Comparison of ENCODE assay signal across 27 cellular contexts in genomic region chr13:40895207-40895606, GRCh38.
DNase-seq lines count a peak whose midpoint lies in the region; ATAC-seq, FAIRE-seq and TF ChIP-seq lines count a peak whose summit lies in the region.
"Had no signal": no experiment of that assay in that cellular context is flagged by ENCODE, and none has a peak within 500 bp of the region (broad histone marks: within the 10 kb centered on the region; RNA-seq: fewer than 3 reads in every experiment).

No MANE protein-coding gene starts in this region.

- no peak for TF ChIP-seq RAD21 in HepG2 (CRISPR knock-in tag; IDR thresholded peaks at IDR 0.05)

- H3K27ac ChIP-seq in HepG2 (ENCODE audit: extremely low read length, insufficient read depth, low read length) = peak overlapping the region; percentile 84
- peak overlapping the region in 4 of 5 donors; percentile 12 to 65 (median 50) for H3K27ac ChIP-seq in stomach
- H3K27ac ChIP-seq: epithelial cell of prostate, KMS-11, psoas muscle, uterus had no signal

- 6% methylated on average over 3 of the region's 3 CpGs for WGBS in HepG2 (ENCODE audit: low lambda C conversion rate)
- 32 to 49% (median 38%) methylated on average over 3 of the region's 3 CpGs for WGBS in stomach, 5 donors

- H3K27me3 ChIP-seq in HepG2 (ENCODE audit: control insufficient read depth in 1 of 2, insufficient read depth in 2 of 2, low read length in 2 of 2) (no peaks in the 10 kb centered on the region), stomach (no peaks in the 10 kb centered on the region)
- H3K27me3 ChIP-seq: uterus had no signal

- DNase-seq in Calu3 (no peak), chondrocyte (ENCODE audit: low spot score) (no peak), HepG2 (ENCODE audit: low spot score) (no peak), stomach (no peak), NCI-H526 treated with DMSO at 0.1 percent for 48 hours (lab: John Stamatoyannopoulos, UW) (no peak), NCI-H526 (lab: John Stamatoyannopoulos, UW) (no peak)
- DNase-seq: activated CD4-positive, alpha-beta T cell treated with anti-CD3 and anti-CD28 coated beads for 4 hours; activated CD8-positive, alpha-beta T cell treated with anti-CD3 and anti-CD28 coated beads, Interleukin-2, amount 10 ng/mL, durations not matched to agents 7 days and 5 days; activated naive CD4-positive, alpha-beta T cell treated with anti-CD3 and anti-CD28 coated beads, Interleukin-2, amount 50 U/mL, for 16 hours; amniotic stem cell; CD4-positive, alpha-beta memory T cell; effector CD4-positive, alpha-beta T cell; GOT3; HFFc6; immature natural killer cell; NCI-H2029; psoas muscle; stimulated activated CD4-positive, alpha-beta T cell treated with anti-CD3 and anti-CD28 coated beads, Interleukin-15, amount 100 ng/mL, for 24 hours; stimulated activated naive B cell treated with anti-CD40 and anti-IgM and Interleukin-4, amounts not matched to agents 10 μg/mL and 1 μg/mL and 100 μg/mL, for 72 hours; SW 1271; T-helper 9 cell; uterus had no signal

- peaks cover 11% of the 10 kb centered on the region for H3K36me3 Mint-ChIP-seq in Calu3 (ENCODE audit: insufficient read depth, unreplicated experiment)
- H3K36me3 Mint-ChIP-seq in chondrocyte (ENCODE audit: low read depth) = peaks cover 2% of the 10 kb centered on the region

- H3K4me3 ChIP-seq in HepG2 (replicated peaks in 1 of 3; ENCODE audit: insufficient read depth in 1 of 3, low read depth in 2 of 3, low read length in 3 of 3) (peak overlapping the region in 2 of 3 experiments; percentile 27 to 42; a peak in 2 of 6 replicates), stomach (no peak overlapping the region)
- H3K4me3 ChIP-seq: psoas muscle, uterus had no signal

- H3K9me3 Mint-ChIP-seq in Calu3 (ENCODE audit: low read depth, unreplicated experiment) (no peaks in the 10 kb centered on the region), chondrocyte (ENCODE audit: low read depth) (peaks cover 4% of the 10 kb centered on the region)

- H3K27me3 Mint-ChIP-seq in Calu3 (ENCODE audit: unreplicated experiment) (no peaks in the 10 kb centered on the region), chondrocyte (ENCODE audit: low read depth) (no peaks in the 10 kb centered on the region)
- H3K27me3 Mint-ChIP-seq: CD4-positive, alpha-beta memory T cell; stimulated activated naive B cell treated with anti-CD40 and anti-IgM and Interleukin-4, amounts not matched to agents 10 μg/mL and 1 μg/mL and 100 μg/mL, for 72 hours had no signal

- H3K4me1 ChIP-seq in HepG2 (ENCODE audit: insufficient read depth, low read length) = peaks cover 33% of the 10 kb centered on the region
- peaks cover 0 to 12% (median 7%) of the 10 kb centered on the region in 4 donors for H3K4me1 ChIP-seq in stomach
- H3K4me1 ChIP-seq: psoas muscle, uterus had no signal

- POLR2A ChIA-PET in HepG2 (lab: Yijun Ruan, JAX) = interaction anchor here (0.7 to 1.1 kb wide), 3 partner anchors 15 to 108 kb away, joined by 3 to 8 read pairs (median 5); no protein-coding TSS in a partner anchor

- no peaks in the 10 kb centered on the region for H3K79me2 ChIP-seq in HepG2 (ENCODE audit: insufficient read depth, low read length)

- intact Hi-C loops in Calu3 (cut with micrococcal nuclease; ENCODE audit: unreplicated experiment) = no loop called here
- intact Hi-C loops in HepG2 (cut with micrococcal nuclease; ENCODE audit: unreplicated experiment) = loop anchor here (10.0 kb wide), 2 partner anchors 110 kb away; partner anchors contain the start of gene SLC25A15
- intact Hi-C loops in stomach (cut with DNase I; ENCODE audit: low total_unique reads) = no loop called here

- H3K4me2 ChIP-seq in HepG2 (ENCODE audit: low read depth, low read length) = peak overlapping the region; percentile 67
- H3K4me2 ChIP-seq: KMS-11 had no signal

- CTCF ChIA-PET in Calu3 (lab: Charles Lee) = interaction anchor here (0.7 to 1.5 kb wide), 5 partner anchors 14 to 230 kb away, joined by 3 to 6 read pairs (median 4); no protein-coding TSS in a partner anchor
- CTCF ChIA-PET in HepG2 (lab: Yijun Ruan, JAX; ENCODE audit: low intra/inter-chr PET ratio, low total read pairs) = no interaction called here

- H3K9me3 ChIP-seq in HepG2 (ENCODE audit: low read length) (no peaks in the 10 kb centered on the region), stomach (no peaks in the 10 kb centered on the region)
- H3K9me3 ChIP-seq: psoas muscle, uterus had no signal

- H4K20me1 ChIP-seq in HepG2 (ENCODE audit: insufficient read depth, low read length) = no peaks in the 10 kb centered on the region

- peak overlapping the region; percentile 73 for H3K9ac ChIP-seq in HepG2 (ENCODE audit: insufficient read depth, low read depth, low read length)
- H3K9ac ChIP-seq: KMS-11 had no signal

- H3K27ac Mint-ChIP-seq in Calu3 (ENCODE audit: unreplicated experiment) (peak overlapping the region; percentile 93), chondrocyte (ENCODE audit: unreplicated experiment) (peak overlapping the region; percentile 45)
- H3K27ac Mint-ChIP-seq: activated CD8-positive, alpha-beta T cell treated with anti-CD3 and anti-CD28 coated beads, Interleukin-2, amount 10 ng/mL, durations not matched to agents 7 days and 5 days; HFFc6; stimulated activated naive B cell treated with anti-CD40 and anti-IgM and Interleukin-4, amounts not matched to agents 10 μg/mL and 1 μg/mL and 100 μg/mL, for 72 hours had no signal

- ATAC-seq in HepG2 = peak; percentile 41
- ATAC-seq in HG03039 (IDR thresholded peaks at IDR 0.05; ENCODE audit: unreplicated experiment) = no peak
- ATAC-seq in HG02798 (IDR thresholded peaks at IDR 0.05; ENCODE audit: poor library complexity, unreplicated experiment) = no peak
- ATAC-seq: activated CD8-positive, alpha-beta T cell treated with anti-CD3 and anti-CD28 coated beads, Interleukin-2, amount 10 ng/mL, durations not matched to agents 7 days and 5 days; Panc1; psoas muscle; stimulated activated naive B cell treated with anti-CD40 and anti-IgM and Interleukin-4, amounts not matched to agents 10 μg/mL and 1 μg/mL and 100 μg/mL, for 72 hours had no signal

- TF ChIP-seq POLR2A in HepG2 (IDR thresholded peaks at IDR 0.05; ENCODE audit: insufficient read depth in 1 of 2, low read depth in 2 of 2, low read length in 2 of 2) (no peak), stomach (IDR thresholded peaks at IDR 0.05) (no peak)

- TF ChIP-seq CTCF in Calu3 (IDR thresholded peaks at IDR 0.05; ENCODE audit: unreplicated experiment) = no peak
- no peak for TF ChIP-seq CTCF in chondrocyte (IDR thresholded peaks at IDR 0.05)
- no peak for TF ChIP-seq CTCF in HepG2 (CRISPR knock-in tag; IDR thresholded peaks at IDR 0.05)
- no peak for TF ChIP-seq CTCF in stomach (IDR thresholded peaks at IDR 0.05)

- BruUV-seq in Calu3 (replicated peaks; lab: Mats Ljungman, UMichigan) = no TSS peak
- no TSS peak for BruUV-seq in HepG2 (replicated peaks; lab: Mats Ljungman, UMichigan)

- in situ Hi-C loops in HepG2 (cut with HindIII; ENCODE audit: extremely low pct_ligation_motif_present, low pct_unique_long_range_greater_than_20kb) = no loop called here

- H3K36me3 ChIP-seq in HepG2 (replicated peaks in 1 of 2; ENCODE audit: control insufficient read depth in 1 of 2, insufficient read depth in 2 of 2, low read length in 2 of 2) = no peaks in the 10 kb centered on the region
- H3K36me3 ChIP-seq in stomach = no peaks in the 10 kb centered on the region
- H3K36me3 ChIP-seq: uterus had no signal

- no peak overlapping the region for H2AFZ ChIP-seq in HepG2 (ENCODE audit: low read length)

- H3K4me1 Mint-ChIP-seq in Calu3 (ENCODE audit: low read depth, unreplicated experiment) = peaks cover 21% of the 10 kb centered on the region
- H3K4me1 Mint-ChIP-seq in chondrocyte (ENCODE audit: low read depth) = peaks cover 10% of the 10 kb centered on the region

- no peak overlapping the region for H3K4me3 Mint-ChIP-seq in Calu3 (ENCODE audit: low read depth, unreplicated experiment)
- H3K4me3 Mint-ChIP-seq in chondrocyte (ENCODE audit: unreplicated experiment) = no peak overlapping the region
- H3K4me3 Mint-ChIP-seq: activated CD8-positive, alpha-beta T cell treated with anti-CD3 and anti-CD28 coated beads, Interleukin-2, amount 10 ng/mL, durations not matched to agents 7 days and 5 days; CD4-positive, alpha-beta memory T cell; HFFc6; immature natural killer cell; stimulated activated naive B cell treated with anti-CD40 and anti-IgM and Interleukin-4, amounts not matched to agents 10 μg/mL and 1 μg/mL and 100 μg/mL, for 72 hours had no signal

- no peak for TF ChIP-seq EP300 in HepG2 (IDR thresholded peaks at IDR 0.05; ENCODE audit: low read depth in 2 of 2, low read length in 2 of 2)
- TF ChIP-seq EP300 in HepG2 (CRISPR knock-in tag; IDR thresholded peaks at IDR 0.05; ENCODE audit: borderline replicate concordance) = no peak
- no peak for TF ChIP-seq EP300 in stomach (IDR thresholded peaks at IDR 0.05)

- FAIRE-seq in HepG2 (lab: Jason Lieb, UNC) = no peak

TF ChIP-seq in HepG2, 621 proteins besides CTCF, POLR2A, EP300 and RAD21 (continues in another document):
- no peak for TF ChIP-seq KMT2A (CRISPR knock-in tag; IDR thresholded peaks at IDR 0.05)
- TF ChIP-seq ZNF18 (CRISPR knock-in tag; IDR thresholded peaks at IDR 0.05; ENCODE audit: insufficient replicate concordance) = peak; percentile 84
- TF ChIP-seq ZNF710 (CRISPR knock-in tag; IDR thresholded peaks at IDR 0.05; ENCODE audit: borderline replicate concordance) = no peak

Comparison
In these comparisons a context has a peak if more than half of its experiments do, and no peak if none do; other contexts are left out.
1. H3K4me3 ChIP-seq: peak in HepG2 (2 of 3); none in stomach (0 of 4).